ENCODE assay signal across 8 cellular contexts in the genomic region with DNA sequence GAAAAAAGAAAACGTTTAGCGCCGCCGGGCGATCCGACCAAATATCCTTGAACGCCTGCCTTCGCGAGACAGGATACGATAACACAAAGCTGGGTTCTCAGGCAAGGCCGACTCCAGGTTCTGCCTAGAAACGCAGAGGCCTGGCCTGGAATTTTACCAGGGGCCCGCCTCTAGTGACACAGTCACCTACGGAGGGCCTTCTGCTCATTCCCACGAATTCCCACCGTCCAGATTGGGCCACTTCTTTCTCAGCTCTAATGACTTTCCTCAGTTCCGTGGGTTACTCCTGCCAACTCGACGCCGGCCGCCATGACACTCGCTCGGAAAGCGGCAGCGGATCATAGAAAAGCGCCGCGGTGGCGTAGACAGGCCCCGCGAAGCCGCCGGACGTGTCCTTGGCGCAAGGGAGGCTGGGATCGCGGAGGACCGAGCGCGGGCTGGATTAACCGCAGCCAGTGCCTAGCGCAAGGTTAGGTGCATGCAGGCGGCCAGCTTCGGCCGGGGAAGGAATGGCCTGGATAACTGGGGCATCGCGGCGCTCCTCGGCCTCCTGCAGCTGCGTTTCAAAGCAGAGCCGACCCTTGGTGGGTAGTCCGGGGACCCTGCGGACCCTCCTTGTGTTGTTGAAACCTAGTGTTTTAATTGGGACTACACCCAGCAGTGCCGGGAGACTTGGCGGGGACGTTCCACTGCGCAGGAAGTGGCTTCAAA. TPM values are rescaled to one million over a fixed set of nuclear protein-coding genes. Genes with fewer than 3 reads are reported as not detected.
A peak's percentile ranks its signal among the peaks of the same experiment; 100 is the strongest.
DNase-seq lines count a peak whose midpoint lies in the region; ATAC-seq and TF ChIP-seq lines count a peak whose summit lies in the region.

TSS of gene TRIP11 (minus strand) at position 340 of the 711 bp plus-strand sequence. CDS start 374 bp downstream, outside the sequence.

- H3K27me3 ChIP-seq in kidney epithelial cell (ENCODE audit: control insufficient read depth, insufficient read depth, low read length), result no peaks in the 10 kb centered on the region

- ATAC-seq in GM19035 (IDR thresholded peaks at IDR 0.05; ENCODE audit: unreplicated experiment) (peak; percentile 96), HG03354 (IDR thresholded peaks at IDR 0.05; ENCODE audit: poor library complexity, severe bottlenecking, unreplicated experiment) (peak; percentile 96)

- DNase-seq in AG10803 (ENCODE audit: low read depth) (peak; percentile 93), NCI-H446 treated with DMSO at 0.1 percent for 48 hours (lab: John Stamatoyannopoulos, UW) (peak; percentile 86), cerebellum (ENCODE audit: low spot score) (peak; percentile 91), kidney epithelial cell (ENCODE audit: low read depth) (peak; percentile 63)
- DNase-seq in activated CD4-positive, alpha-beta T cell treated with anti-CD3 and anti-CD28 coated beads for 1 hour, result peak; percentile 90
- peak; percentile 89 to 91 for DNase-seq in stimulated activated CD4-positive, alpha-beta T cell treated with anti-CD3 and anti-CD28 coated beads, Interleukin-15, amount 100 ng/mL, for 48 hours (ENCODE audit: low read depth in 2 of 2)

- TF ChIP-seq CTCF in AG10803 (conservative IDR thresholded peaks at IDR 0.05; ENCODE audit: low read length), result no peak
- no peak for TF ChIP-seq CTCF in kidney epithelial cell (IDR thresholded peaks at IDR 0.05; ENCODE audit: insufficient read depth, low read length, poor library complexity, severe bottlenecking)

- H3K36me3 ChIP-seq in kidney epithelial cell (ENCODE audit: control insufficient read depth, insufficient read depth, low read length), result no peaks in the 10 kb centered on the region

- H3K4me3 ChIP-seq in AG10803 (ENCODE audit: low read length) (peak within 1 kb of the TSS; percentile 93), kidney epithelial cell (ENCODE audit: low read depth, low read length) (peak within 1 kb of the TSS; percentile 77)

RNA-seq across cellular contexts. Expression of gene TRIP11, which starts in this region (rescaled TPM):
- 33.1 TPM for total RNA-seq in cerebellum
- 19.4 and 32.7 TPM in 2 replicates for total RNA-seq in kidney epithelial cell

Comparison
In these comparisons a context has a peak if more than half of its experiments do, and no peak if none do; other contexts are left out.
1. Peak in every context shown above with its lines: DNase-seq, ATAC-seq and H3K4me3 ChIP-seq.